ENCODE assay signal across 1 cellular context in the genomic region with DNA sequence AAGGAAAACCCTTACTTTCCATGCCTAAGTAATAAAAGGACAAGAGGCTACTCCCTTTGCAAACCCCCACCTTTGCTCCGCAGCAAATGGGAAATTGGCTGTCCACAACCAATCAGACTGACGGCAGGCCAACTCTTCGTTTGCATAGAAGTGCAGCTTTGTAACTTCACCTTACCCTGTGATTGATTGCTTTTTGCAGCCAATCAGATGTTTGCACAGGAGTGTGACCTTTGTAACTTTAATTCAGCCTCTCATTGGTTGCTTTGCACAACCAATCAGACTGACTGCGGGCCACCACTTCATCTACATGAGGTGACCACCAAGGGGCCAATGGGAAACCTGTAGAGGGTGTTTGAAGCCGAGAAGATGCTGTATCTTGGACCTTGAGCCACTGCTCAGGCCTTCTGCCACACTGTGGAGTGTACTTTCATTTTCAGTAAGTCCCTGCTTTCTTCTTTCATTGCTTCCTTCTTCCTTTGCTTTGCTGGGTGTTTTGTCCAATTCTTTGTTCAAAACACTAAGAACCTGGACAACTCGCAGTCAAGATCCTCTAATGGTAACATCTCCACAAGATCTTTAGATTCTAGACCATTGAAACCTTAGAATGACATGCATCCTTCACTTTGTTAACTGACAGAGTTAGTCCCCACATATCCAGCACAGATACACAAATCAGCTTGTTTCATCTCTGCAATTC.
A peak's percentile ranks its signal among the peaks of the same experiment; 100 is the strongest.
TF ChIP-seq lines count a peak whose summit lies in the region.

No MANE protein-coding gene starts in this region.

TF ChIP-seq in HepG2, 621 proteins besides CTCF, POLR2A, EP300 and RAD21 (continued from another document and continues in another):
- TF ChIP-seq, protein P1, sequence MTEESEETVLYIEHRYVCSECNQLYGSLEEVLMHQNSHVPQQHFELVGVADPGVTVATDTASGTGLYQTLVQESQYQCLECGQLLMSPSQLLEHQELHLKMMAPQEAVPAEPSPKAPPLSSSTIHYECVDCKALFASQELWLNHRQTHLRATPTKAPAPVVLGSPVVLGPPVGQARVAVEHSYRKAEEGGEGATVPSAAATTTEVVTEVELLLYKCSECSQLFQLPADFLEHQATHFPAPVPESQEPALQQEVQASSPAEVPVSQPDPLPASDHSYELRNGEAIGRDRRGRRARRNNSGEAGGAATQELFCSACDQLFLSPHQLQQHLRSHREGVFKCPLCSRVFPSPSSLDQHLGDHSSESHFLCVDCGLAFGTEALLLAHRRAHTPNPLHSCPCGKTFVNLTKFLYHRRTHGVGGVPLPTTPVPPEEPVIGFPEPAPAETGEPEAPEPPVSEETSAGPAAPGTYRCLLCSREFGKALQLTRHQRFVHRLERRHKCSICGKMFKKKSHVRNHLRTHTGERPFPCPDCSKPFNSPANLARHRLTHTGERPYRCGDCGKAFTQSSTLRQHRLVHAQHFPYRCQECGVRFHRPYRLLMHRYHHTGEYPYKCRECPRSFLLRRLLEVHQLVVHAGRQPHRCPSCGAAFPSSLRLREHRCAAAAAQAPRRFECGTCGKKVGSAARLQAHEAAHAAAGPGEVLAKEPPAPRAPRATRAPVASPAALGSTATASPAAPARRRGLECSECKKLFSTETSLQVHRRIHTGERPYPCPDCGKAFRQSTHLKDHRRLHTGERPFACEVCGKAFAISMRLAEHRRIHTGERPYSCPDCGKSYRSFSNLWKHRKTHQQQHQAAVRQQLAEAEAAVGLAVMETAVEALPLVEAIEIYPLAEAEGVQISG (CRISPR knock-in tag; IDR thresholded peaks at IDR 0.05): peak; percentile 71
- no peak for TF ChIP-seq ZNF740 (CRISPR knock-in tag; IDR thresholded peaks at IDR 0.05)
- TF ChIP-seq, protein P2, sequence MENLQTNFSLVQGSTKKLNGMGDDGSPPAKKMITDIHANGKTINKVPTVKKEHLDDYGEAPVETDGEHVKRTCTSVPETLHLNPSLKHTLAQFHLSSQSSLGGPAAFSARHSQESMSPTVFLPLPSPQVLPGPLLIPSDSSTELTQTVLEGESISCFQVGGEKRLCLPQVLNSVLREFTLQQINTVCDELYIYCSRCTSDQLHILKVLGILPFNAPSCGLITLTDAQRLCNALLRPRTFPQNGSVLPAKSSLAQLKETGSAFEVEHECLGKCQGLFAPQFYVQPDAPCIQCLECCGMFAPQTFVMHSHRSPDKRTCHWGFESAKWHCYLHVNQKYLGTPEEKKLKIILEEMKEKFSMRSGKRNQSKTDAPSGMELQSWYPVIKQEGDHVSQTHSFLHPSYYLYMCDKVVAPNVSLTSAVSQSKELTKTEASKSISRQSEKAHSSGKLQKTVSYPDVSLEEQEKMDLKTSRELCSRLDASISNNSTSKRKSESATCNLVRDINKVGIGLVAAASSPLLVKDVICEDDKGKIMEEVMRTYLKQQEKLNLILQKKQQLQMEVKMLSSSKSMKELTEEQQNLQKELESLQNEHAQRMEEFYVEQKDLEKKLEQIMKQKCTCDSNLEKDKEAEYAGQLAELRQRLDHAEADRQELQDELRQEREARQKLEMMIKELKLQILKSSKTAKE (CRISPR knock-in tag; IDR thresholded peaks at IDR 0.05; ENCODE audit: borderline replicate concordance): no peak
- peak; percentile 9; the same call in 1 of the 2 replicates for TF ChIP-seq FOXO1 (CRISPR knock-in tag; IDR thresholded peaks at IDR 0.05)
- peak; percentile 99 for TF ChIP-seq IRF2 (CRISPR knock-in tag; IDR thresholded peaks at IDR 0.05)
- no peak for TF ChIP-seq SRY (CRISPR knock-in tag; IDR thresholded peaks at IDR 0.05)
- no peak for TF ChIP-seq ZFYVE20 (CRISPR knock-in tag; IDR thresholded peaks at IDR 0.05; ENCODE audit: borderline replicate concordance, low read depth)
- no peak for TF ChIP-seq HIVEP1 (CRISPR knock-in tag; IDR thresholded peaks at IDR 0.05)
- peak; percentile 74; the same call in 1 of the 2 replicates for TF ChIP-seq ATF1 (CRISPR knock-in tag; IDR thresholded peaks at IDR 0.05)
- TF ChIP-seq ZNF776 (CRISPR knock-in tag; IDR thresholded peaks at IDR 0.05): no peak
- no peak for TF ChIP-seq FOXK2 (IDR thresholded peaks at IDR 0.05)
- TF ChIP-seq ZNF503 (CRISPR knock-in tag; IDR thresholded peaks at IDR 0.05): no peak
- TF ChIP-seq, protein P3, sequence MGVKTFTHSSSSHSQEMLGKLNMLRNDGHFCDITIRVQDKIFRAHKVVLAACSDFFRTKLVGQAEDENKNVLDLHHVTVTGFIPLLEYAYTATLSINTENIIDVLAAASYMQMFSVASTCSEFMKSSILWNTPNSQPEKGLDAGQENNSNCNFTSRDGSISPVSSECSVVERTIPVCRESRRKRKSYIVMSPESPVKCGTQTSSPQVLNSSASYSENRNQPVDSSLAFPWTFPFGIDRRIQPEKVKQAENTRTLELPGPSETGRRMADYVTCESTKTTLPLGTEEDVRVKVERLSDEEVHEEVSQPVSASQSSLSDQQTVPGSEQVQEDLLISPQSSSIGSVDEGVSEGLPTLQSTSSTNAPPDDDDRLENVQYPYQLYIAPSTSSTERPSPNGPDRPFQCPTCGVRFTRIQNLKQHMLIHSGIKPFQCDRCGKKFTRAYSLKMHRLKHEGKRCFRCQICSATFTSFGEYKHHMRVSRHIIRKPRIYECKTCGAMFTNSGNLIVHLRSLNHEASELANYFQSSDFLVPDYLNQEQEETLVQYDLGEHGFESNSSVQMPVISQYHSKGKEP (CRISPR knock-in tag; IDR thresholded peaks at IDR 0.05): no peak
- TF ChIP-seq NFRKB (IDR thresholded peaks at IDR 0.05): no peak
- no peak for TF ChIP-seq ZBTB38 (CRISPR knock-in tag; IDR thresholded peaks at IDR 0.05)
- TF ChIP-seq, protein P4, sequence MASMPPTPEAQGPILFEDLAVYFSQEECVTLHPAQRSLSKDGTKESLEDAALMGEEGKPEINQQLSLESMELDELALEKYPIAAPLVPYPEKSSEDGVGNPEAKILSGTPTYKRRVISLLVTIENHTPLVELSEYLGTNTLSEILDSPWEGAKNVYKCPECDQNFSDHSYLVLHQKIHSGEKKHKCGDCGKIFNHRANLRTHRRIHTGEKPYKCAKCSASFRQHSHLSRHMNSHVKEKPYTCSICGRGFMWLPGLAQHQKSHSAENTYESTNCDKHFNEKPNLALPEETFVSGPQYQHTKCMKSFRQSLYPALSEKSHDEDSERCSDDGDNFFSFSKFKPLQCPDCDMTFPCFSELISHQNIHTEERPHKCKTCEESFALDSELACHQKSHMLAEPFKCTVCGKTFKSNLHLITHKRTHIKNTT (CRISPR knock-in tag; IDR thresholded peaks at IDR 0.05): no peak
- TF ChIP-seq UBTF (CRISPR knock-in tag; IDR thresholded peaks at IDR 0.05): 0 out of 2 replicates have a peak, but pooled peaks have one; percentile 17
- 0 out of 2 replicates have a peak, but pooled peaks have one; percentile 45 for TF ChIP-seq RFXANK (CRISPR knock-in tag; IDR thresholded peaks at IDR 0.05)
- no peak for TF ChIP-seq MAF1 (CRISPR knock-in tag; IDR thresholded peaks at IDR 0.05; ENCODE audit: borderline replicate concordance)
- TF ChIP-seq TARDBP (CRISPR knock-in tag; IDR thresholded peaks at IDR 0.05): no peak
- TF ChIP-seq ZNF317 (CRISPR knock-in tag; IDR thresholded peaks at IDR 0.05): 0 out of 2 replicates have a peak, but pooled peaks have one; percentile 32
- no peak for TF ChIP-seq MTF2 (CRISPR knock-in tag; IDR thresholded peaks at IDR 0.05; ENCODE audit: borderline replicate concordance)
- TF ChIP-seq HNRNPLL (IDR thresholded peaks at IDR 0.05; ENCODE audit: low read depth, low read length, poor library complexity, severe bottlenecking): no peak
- TF ChIP-seq MIER2 (CRISPR knock-in tag; IDR thresholded peaks at IDR 0.05): no peak
- TF ChIP-seq ZNF644 (CRISPR knock-in tag; IDR thresholded peaks at IDR 0.05; ENCODE audit: low read depth): no peak
- TF ChIP-seq, protein P5, sequence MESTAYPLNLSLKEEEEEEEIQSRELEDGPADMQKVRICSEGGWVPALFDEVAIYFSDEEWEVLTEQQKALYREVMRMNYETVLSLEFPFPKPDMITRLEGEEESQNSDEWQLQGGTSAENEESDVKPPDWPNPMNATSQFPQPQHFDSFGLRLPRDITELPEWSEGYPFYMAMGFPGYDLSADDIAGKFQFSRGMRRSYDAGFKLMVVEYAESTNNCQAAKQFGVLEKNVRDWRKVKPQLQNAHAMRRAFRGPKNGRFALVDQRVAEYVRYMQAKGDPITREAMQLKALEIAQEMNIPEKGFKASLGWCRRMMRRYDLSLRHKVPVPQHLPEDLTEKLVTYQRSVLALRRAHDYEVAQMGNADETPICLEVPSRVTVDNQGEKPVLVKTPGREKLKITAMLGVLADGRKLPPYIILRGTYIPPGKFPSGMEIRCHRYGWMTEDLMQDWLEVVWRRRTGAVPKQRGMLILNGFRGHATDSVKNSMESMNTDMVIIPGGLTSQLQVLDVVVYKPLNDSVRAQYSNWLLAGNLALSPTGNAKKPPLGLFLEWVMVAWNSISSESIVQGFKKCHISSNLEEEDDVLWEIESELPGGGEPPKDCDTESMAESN (CRISPR knock-in tag; conservative IDR thresholded peaks at IDR 0.05): 0 out of 2 replicates have a peak, but pooled peaks have one; percentile 30
- TF ChIP-seq, protein P6, sequence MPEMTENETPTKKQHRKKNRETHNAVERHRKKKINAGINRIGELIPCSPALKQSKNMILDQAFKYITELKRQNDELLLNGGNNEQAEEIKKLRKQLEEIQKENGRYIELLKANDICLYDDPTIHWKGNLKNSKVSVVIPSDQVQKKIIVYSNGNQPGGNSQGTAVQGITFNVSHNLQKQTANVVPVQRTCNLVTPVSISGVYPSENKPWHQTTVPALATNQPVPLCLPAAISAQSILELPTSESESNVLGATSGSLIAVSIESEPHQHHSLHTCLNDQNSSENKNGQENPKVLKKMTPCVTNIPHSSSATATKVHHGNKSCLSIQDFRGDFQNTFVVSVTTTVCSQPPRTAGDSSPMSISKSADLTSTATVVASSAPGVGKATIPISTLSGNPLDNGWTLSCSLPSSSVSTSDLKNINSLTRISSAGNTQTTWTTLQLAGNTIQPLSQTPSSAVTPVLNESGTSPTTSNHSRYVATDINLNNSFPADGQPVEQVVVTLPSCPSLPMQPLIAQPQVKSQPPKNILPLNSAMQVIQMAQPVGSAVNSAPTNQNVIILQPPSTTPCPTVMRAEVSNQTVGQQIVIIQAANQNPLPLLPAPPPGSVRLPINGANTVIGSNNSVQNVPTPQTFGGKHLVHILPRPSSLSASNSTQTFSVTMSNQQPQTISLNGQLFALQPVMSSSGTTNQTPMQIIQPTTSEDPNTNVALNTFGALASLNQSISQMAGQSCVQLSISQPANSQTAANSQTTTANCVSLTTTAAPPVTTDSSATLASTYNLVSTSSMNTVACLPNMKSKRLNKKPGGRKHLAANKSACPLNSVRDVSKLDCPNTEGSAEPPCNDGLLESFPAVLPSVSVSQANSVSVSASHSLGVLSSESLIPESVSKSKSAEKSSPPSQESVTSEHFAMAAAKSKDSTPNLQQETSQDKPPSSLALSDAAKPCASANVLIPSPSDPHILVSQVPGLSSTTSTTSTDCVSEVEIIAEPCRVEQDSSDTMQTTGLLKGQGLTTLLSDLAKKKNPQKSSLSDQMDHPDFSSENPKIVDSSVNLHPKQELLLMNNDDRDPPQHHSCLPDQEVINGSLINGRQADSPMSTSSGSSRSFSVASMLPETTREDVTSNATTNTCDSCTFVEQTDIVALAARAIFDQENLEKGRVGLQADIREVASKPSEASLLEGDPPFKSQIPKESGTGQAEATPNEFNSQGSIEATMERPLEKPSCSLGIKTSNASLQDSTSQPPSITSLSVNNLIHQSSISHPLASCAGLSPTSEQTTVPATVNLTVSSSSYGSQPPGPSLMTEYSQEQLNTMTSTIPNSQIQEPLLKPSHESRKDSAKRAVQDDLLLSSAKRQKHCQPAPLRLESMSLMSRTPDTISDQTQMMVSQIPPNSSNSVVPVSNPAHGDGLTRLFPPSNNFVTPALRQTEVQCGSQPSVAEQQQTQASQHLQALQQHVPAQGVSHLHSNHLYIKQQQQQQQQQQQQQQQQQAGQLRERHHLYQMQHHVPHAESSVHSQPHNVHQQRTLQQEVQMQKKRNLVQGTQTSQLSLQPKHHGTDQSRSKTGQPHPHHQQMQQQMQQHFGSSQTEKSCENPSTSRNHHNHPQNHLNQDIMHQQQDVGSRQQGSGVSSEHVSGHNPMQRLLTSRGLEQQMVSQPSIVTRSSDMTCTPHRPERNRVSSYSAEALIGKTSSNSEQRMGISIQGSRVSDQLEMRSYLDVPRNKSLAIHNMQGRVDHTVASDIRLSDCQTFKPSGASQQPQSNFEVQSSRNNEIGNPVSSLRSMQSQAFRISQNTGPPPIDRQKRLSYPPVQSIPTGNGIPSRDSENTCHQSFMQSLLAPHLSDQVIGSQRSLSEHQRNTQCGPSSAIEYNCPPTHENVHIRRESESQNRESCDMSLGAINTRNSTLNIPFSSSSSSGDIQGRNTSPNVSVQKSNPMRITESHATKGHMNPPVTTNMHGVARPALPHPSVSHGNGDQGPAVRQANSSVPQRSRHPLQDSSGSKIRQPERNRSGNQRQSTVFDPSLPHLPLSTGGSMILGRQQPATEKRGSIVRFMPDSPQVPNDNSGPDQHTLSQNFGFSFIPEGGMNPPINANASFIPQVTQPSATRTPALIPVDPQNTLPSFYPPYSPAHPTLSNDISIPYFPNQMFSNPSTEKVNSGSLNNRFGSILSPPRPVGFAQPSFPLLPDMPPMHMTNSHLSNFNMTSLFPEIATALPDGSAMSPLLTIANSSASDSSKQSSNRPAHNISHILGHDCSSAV (CRISPR knock-in tag; IDR thresholded peaks at IDR 0.05; ENCODE audit: borderline replicate concordance): no peak
- no peak for TF ChIP-seq ATRX (CRISPR knock-in tag; IDR thresholded peaks at IDR 0.05; ENCODE audit: borderline replicate concordance)
